8 cellular contexts compared by ENCODE assay signal in the genomic region with DNA sequence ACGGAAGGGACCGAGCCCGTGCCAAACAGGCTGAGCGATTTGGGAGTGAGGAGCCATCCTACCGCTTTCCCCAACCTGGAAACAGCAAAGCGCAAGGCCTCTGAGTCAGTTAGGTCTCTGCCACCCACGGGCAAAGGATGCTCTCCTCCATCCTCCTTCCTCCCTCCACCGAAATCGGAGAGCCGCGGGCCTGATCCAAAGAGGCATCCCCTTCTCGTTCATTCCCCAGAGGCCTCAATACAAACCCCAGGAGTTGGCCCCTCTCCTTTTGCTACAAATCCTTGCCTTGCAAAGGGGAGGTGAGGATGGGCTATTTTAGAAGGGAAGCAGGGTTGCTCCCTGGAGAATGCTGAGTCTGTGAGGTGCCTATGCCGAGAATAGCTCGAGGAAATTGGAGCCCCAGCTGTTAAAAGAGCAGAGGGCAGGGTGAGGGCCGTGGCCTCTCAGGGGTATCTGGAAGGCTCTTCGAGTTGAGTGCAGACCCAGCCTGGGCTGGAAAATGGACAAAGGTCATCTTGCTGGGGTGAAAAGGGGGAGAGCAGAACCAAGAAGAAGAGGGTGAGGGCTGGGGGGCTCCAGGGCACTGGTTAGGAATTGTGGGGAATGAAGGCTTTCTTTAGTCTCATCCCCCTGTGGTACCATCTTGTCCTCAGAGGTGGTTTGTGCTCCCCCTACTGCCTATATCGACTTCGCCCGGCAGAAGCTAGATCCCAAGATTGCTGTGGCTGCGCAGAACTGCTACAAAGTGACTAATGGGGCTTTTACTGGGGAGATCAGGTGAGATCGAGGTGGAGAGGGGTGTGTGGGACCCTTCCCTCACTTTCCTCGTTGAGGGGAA. TPM values are rescaled to one million over a fixed set of nuclear protein-coding genes. Genes with fewer than 3 reads are reported as not detected.
A peak's percentile ranks its signal among the peaks of the same experiment; 100 is the strongest.
DNase-seq lines count a peak whose midpoint lies in the region; ATAC-seq and TF ChIP-seq lines count a peak whose summit lies in the region.

No MANE protein-coding gene starts in this region.

- CTCF ChIA-PET in activated naive CD4-positive, alpha-beta T cell treated with anti-CD3 and anti-CD28 coated beads, Interleukin-2, amount 10 ng/mL, durations not matched to agents 7 days and 5 days (lab: Charles Lee): interaction anchor here (0.7 to 3.3 kb wide), 15 partner anchors 9 to 352 kb away, joined by 3 to 20 read pairs (median 4); a partner anchor contains a TSS

- DNase-seq in activated naive CD4-positive, alpha-beta T cell treated with anti-CD3 and anti-CD28 coated beads, Interleukin-2, amount 10 ng/mL, durations not matched to agents 7 days and 5 days: no peak
- no peak for DNase-seq in activated naive CD4-positive, alpha-beta T cell treated with anti-CD3 and anti-CD28 coated beads, Interleukin-2, amount 50 U/mL, for 16 hours
- DNase-seq in epithelial cell of esophagus (ENCODE audit: low read depth): peak; percentile 18
- peak; percentile 49 for DNase-seq in occipital lobe (lab: John Stamatoyannopoulos, UW)
- no peak for DNase-seq in A172 (ENCODE audit: low spot score)
- DNase-seq in NK-92 (lab: John Stamatoyannopoulos, UW; ENCODE audit: unreplicated experiment): no peak

- peak; percentile 12 for TF ChIP-seq CTCF in epithelial cell of esophagus (IDR thresholded peaks at IDR 0.05; ENCODE audit: insufficient read depth, low read depth, low read length, missing control alignments)

- H3K36me3 Mint-ChIP-seq in activated naive CD4-positive, alpha-beta T cell treated with anti-CD3 and anti-CD28 coated beads, Interleukin-2, amount 10 ng/mL, durations not matched to agents 7 days and 5 days: peaks cover 72% of the 10 kb centered on the region

- H3K4me1 Mint-ChIP-seq in activated naive CD4-positive, alpha-beta T cell treated with anti-CD3 and anti-CD28 coated beads, Interleukin-2, amount 10 ng/mL, durations not matched to agents 7 days and 5 days: peaks cover 55% of the 10 kb centered on the region

- ATAC-seq in SK-N-SH treated with all-trans-retinoic acid at 6 μM for 48 hours (peak; percentile 2), HG02870 (IDR thresholded peaks at IDR 0.05; ENCODE audit: unreplicated experiment) (no peak)

- peak overlapping the region; percentile 97 for H3K4me3 Mint-ChIP-seq in activated naive CD4-positive, alpha-beta T cell treated with anti-CD3 and anti-CD28 coated beads, Interleukin-2, amount 10 ng/mL, durations not matched to agents 7 days and 5 days

- H3K4me3 ChIP-seq in epithelial cell of esophagus (ENCODE audit: low read length): peak overlapping the region; percentile 88

- H3K27me3 Mint-ChIP-seq in activated naive CD4-positive, alpha-beta T cell treated with anti-CD3 and anti-CD28 coated beads, Interleukin-2, amount 10 ng/mL, durations not matched to agents 7 days and 5 days: no peaks in the 10 kb centered on the region

- H3K27ac Mint-ChIP-seq in activated naive CD4-positive, alpha-beta T cell treated with anti-CD3 and anti-CD28 coated beads, Interleukin-2, amount 10 ng/mL, durations not matched to agents 7 days and 5 days: peak overlapping the region; percentile 89

- no peaks in the 10 kb centered on the region for H3K9me3 Mint-ChIP-seq in activated naive CD4-positive, alpha-beta T cell treated with anti-CD3 and anti-CD28 coated beads, Interleukin-2, amount 10 ng/mL, durations not matched to agents 7 days and 5 days

TF ChIP-seq in SK-N-SH treated with all-trans-retinoic acid at 6 μM for 48 hours, 23 proteins besides CTCF, POLR2A, EP300 and RAD21:
- TF ChIP-seq ZC3H10 (CRISPR knock-in tag; IDR thresholded peaks at IDR 0.05): no peak
TF ChIP-seq in SK-N-SH treated with all-trans-retinoic acid at 6 μM for 48 hours: peak in this region for 0.

RNA-seq across cellular contexts. Expression of a gene that starts 1.1 kb away (rescaled TPM):
- 179 TPM for total RNA-seq in occipital lobe
- 675 and 790 TPM in 2 replicates for total RNA-seq in A172 (2014; rRNA removed; shearing (Covaris generic))

RNA-seq across cellular contexts. Expression of a gene that starts 4.7 kb away (rescaled TPM):
- total RNA-seq in occipital lobe: 2.8 TPM
- total RNA-seq in A172 (2014; rRNA removed; shearing (Covaris generic)): 7.9 and 10.2 TPM in 2 replicates

RNA-seq across cellular contexts. Expression of a gene that starts 16.5 kb away (rescaled TPM):
- total RNA-seq in occipital lobe: 66.8 TPM
- 87.3 and 104 TPM in 2 replicates for total RNA-seq in A172 (2014; rRNA removed; shearing (Covaris generic))

RNA-seq across cellular contexts. Expression of a gene that starts 17.3 kb away (rescaled TPM):
- 3.9 TPM for total RNA-seq in occipital lobe
- 30.8 and 52.8 TPM in 2 replicates for total RNA-seq in A172 (2014; rRNA removed; shearing (Covaris generic))

RNA-seq across cellular contexts. Expression of a gene that starts 27.7 kb away (rescaled TPM):
- 0.94 TPM for total RNA-seq in occipital lobe
- 0.19 and 5.1 TPM in 2 replicates for total RNA-seq in A172 (2014; rRNA removed; shearing (Covaris generic))

Comparison
In these comparisons a context has a peak if more than half of its experiments do, and no peak if none do; other contexts are left out.
1. DNase-seq: peak in epithelial cell of esophagus (single experiment) and occipital lobe (single experiment); none in activated naive CD4-positive, alpha-beta T cell treated with anti-CD3 and anti-CD28 coated beads, Interleukin-2, amount 10 ng/mL, durations not matched to agents 7 days and 5 days (single experiment), activated naive CD4-positive, alpha-beta T cell treated with anti-CD3 and anti-CD28 coated beads, Interleukin-2, amount 50 U/mL, for 16 hours (single experiment), A172 (single experiment) and NK-92 (single experiment).